8 cellular contexts compared by ENCODE assay signal in genomic region chr4:48268956-48269860, GRCh38. TPM values are rescaled to one million over a fixed set of nuclear protein-coding genes. Genes with fewer than 3 reads are reported as not detected.
DNase-seq lines count a peak whose midpoint lies in the region; ATAC-seq, FAIRE-seq and TF ChIP-seq lines count a peak whose summit lies in the region.

Gene TEC, minus strand, starts transcription at chr4:48269838. Its CDS starts 41,224 bp downstream, at chr4:48228614.

- peak within 1 kb of the TSS; percentile 89 for H3K4me3 ChIP-seq in K562

- peak within 1 kb of the TSS; percentile 99 for H2AFZ ChIP-seq in K562 (ENCODE audit: low read depth, low read length)

- in situ Hi-C loops in K562 (cut with MboI): no loop called here

- POLR2A ChIA-PET in K562 (lab: Yijun Ruan, JAX): no interaction called here

- H3K79me2 ChIP-seq in K562 (ENCODE audit: control insufficient read depth, insufficient read depth, low read length): peaks cover 61% of the 10 kb centered on the region

- CTCF ChIA-PET in K562 (lab: Yijun Ruan, JAX; ENCODE audit: low intra/inter-chr PET ratio): interaction anchor here (0.7 kb wide), 1 partner anchor 215 kb away, joined by 3 read pairs; no protein-coding TSS in a partner anchor

- no peaks in the 10 kb centered on the region for H3K27me3 ChIP-seq in K562 (ENCODE audit: control insufficient read depth in 2 of 2, insufficient read depth in 2 of 2, low read length in 2 of 2)

- peak; percentile 80 for TF ChIP-seq POLR2A in Raji (IDR thresholded peaks at IDR 0.05; ENCODE audit: insufficient read depth, low read depth, low read length)
- peak; percentile 74 for TF ChIP-seq POLR2A in K562 (conservative IDR thresholded peaks at IDR 0.05)

- H3K27ac ChIP-seq in K562 (ENCODE audit: extremely low read depth, low read depth, low read length): peak within 1 kb of the TSS; percentile 92

- FAIRE-seq in K562 (lab: Jason Lieb, UNC): peak; percentile 77

- peak within 1 kb of the TSS; percentile 82 to 95 for H3K9ac ChIP-seq in K562 (ENCODE audit: insufficient read depth in 1 of 2, low read depth in 2 of 2, low read length in 2 of 2)

- TF ChIP-seq RAD21 in K562 (CRISPR knock-in tag; conservative IDR thresholded peaks at IDR 0.05 in 1 of 2, IDR thresholded peaks at IDR 0.05 in 1 of 2): 0 out of 4 replicates have a peak, but pooled peaks of 1 of the 2 experiments have one; percentile 21

- no peak for TF ChIP-seq CTCF in K562 (IDR thresholded peaks at IDR 0.05 in 2 of 3, conservative IDR thresholded peaks at IDR 0.05 in 1 of 3; ENCODE audit: insufficient read depth in 2 of 3, low read depth in 1 of 3, low read length in 3 of 3)

- WGBS in K562 (ENCODE audit: insufficient coverage, low coverage, missing lambda C conversion rate): under 1% methylated on average over 34 of the region's 63 CpGs

- BruUV-seq in K562 (replicated peaks; lab: Mats Ljungman, UMichigan): TSS peak; percentile 52

- ATAC-seq in GM19328 (IDR thresholded peaks at IDR 0.05; ENCODE audit: unreplicated experiment) (peak; percentile 28), HG03442 (IDR thresholded peaks at IDR 0.05; ENCODE audit: unreplicated experiment) (peak; percentile 22), K562 (peak; percentile 81)

- DNase-seq in COLO668 (lab: John Stamatoyannopoulos, UW; ENCODE audit: unreplicated experiment) (peak; percentile 47), K562 (ENCODE audit: extremely low read depth in 1 of 4, low spot score in 3 of 4) (peak; percentile 64 to 88 (median 69)), iPS-NIHi11 (ENCODE audit: low spot score) (peak; percentile 99), dedifferentiated amniotic fluid mesenchymal stem cell (ENCODE audit: extremely low spot score) (no peak)
- DNase-seq in stimulated activated CD4-positive, alpha-beta T cell treated with anti-CD3 and anti-CD28 coated beads, Interleukin-12 subunit alpha, Interleukin-12 subunit beta, amount 100 ng/mL, for 4 hours: peak; percentile 32

- H3K4me1 ChIP-seq in K562 (replicated peaks in 1 of 2; ENCODE audit: control insufficient read depth in 2 of 2, insufficient read depth in 2 of 2, low read length in 2 of 2): peaks cover 21 to 41% of the 10 kb centered on the region in 2 experiments

- peaks cover 12% of the 10 kb centered on the region; the same call in 2 of the 3 replicates for H3K36me3 ChIP-seq in K562 (ENCODE audit: control insufficient read depth, insufficient read depth, low read length)

- no peaks in the 10 kb centered on the region for H4K20me1 ChIP-seq in K562 (replicated peaks; ENCODE audit: control insufficient read depth, insufficient read depth, low read length)

- no peaks in the 10 kb centered on the region for H3K9me3 ChIP-seq in K562 (replicated peaks; ENCODE audit: control insufficient read depth, insufficient read depth, low read depth, low read length)

- H3K4me2 ChIP-seq in K562 (ENCODE audit: insufficient read depth, low read length): peak within 1 kb of the TSS; percentile 96

- intact Hi-C loops in K562 (cut with micrococcal nuclease): loop anchor here (2.0 kb wide), 2 partner anchors 26 to 56 kb away; no protein-coding TSS in a partner anchor

- TF ChIP-seq EP300 in K562 (IDR thresholded peaks at IDR 0.05; ENCODE audit: low read length): 0 out of 2 replicates have a peak, but pooled peaks have one; percentile 18

- H3K9me1 ChIP-seq in K562 (ENCODE audit: control insufficient read depth, insufficient read depth, low read length): no peaks in the 10 kb centered on the region

TF ChIP-seq in K562, 482 proteins besides CTCF, POLR2A, EP300 and RAD21 (continues in another document):
- TF ChIP-seq ZBTB33 (CRISPR knock-in tag; IDR thresholded peaks at IDR 0.05) (no peak; the same call in 1 of the 2 replicates), ZNF347 (CRISPR knock-in tag; IDR thresholded peaks at IDR 0.05; ENCODE audit: low read depth) (no peak), SOX6 (IDR thresholded peaks at IDR 0.05) (0 out of 2 replicates have a peak, but pooled peaks have one; percentile 14)
- TF ChIP-seq, protein P1, sequence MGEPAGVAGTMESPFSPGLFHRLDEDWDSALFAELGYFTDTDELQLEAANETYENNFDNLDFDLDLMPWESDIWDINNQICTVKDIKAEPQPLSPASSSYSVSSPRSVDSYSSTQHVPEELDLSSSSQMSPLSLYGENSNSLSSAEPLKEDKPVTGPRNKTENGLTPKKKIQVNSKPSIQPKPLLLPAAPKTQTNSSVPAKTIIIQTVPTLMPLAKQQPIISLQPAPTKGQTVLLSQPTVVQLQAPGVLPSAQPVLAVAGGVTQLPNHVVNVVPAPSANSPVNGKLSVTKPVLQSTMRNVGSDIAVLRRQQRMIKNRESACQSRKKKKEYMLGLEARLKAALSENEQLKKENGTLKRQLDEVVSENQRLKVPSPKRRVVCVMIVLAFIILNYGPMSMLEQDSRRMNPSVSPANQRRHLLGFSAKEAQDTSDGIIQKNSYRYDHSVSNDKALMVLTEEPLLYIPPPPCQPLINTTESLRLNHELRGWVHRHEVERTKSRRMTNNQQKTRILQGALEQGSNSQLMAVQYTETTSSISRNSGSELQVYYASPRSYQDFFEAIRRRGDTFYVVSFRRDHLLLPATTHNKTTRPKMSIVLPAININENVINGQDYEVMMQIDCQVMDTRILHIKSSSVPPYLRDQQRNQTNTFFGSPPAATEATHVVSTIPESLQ (CRISPR knock-in tag; IDR thresholded peaks at IDR 0.05): no peak
- TF ChIP-seq, protein P2, sequence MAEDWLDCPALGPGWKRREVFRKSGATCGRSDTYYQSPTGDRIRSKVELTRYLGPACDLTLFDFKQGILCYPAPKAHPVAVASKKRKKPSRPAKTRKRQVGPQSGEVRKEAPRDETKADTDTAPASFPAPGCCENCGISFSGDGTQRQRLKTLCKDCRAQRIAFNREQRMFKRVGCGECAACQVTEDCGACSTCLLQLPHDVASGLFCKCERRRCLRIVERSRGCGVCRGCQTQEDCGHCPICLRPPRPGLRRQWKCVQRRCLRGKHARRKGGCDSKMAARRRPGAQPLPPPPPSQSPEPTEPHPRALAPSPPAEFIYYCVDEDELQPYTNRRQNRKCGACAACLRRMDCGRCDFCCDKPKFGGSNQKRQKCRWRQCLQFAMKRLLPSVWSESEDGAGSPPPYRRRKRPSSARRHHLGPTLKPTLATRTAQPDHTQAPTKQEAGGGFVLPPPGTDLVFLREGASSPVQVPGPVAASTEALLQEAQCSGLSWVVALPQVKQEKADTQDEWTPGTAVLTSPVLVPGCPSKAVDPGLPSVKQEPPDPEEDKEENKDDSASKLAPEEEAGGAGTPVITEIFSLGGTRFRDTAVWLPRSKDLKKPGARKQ (CRISPR knock-in tag; IDR thresholded peaks at IDR 0.05): no peak

RNA-seq across cellular contexts. Expression of gene TEC, which starts in this region (rescaled TPM):
- total RNA-seq in K562 (2011; cell fraction: chromatin; rRNA removed; ENCODE audit: low replicate concordance): 12.7 and 33.0 TPM in 2 replicates
- total RNA-seq in K562 (2011; cell fraction: nucleolus; rRNA removed): 6.3 and 7.9 TPM in 2 replicates
- total RNA-seq in K562 (2011; cell fraction: nucleoplasm; rRNA removed): 11.6 and 13.3 TPM in 2 replicates
- 9.6 and 14.7 TPM in 2 replicates for total RNA-seq in K562 (2014; rRNA removed)
- total RNA-seq in K562 (2014; rRNA removed; fragmentation: Illumina TruSeq; extraction: Trizol): 10.2 and 11.4 TPM in 2 replicates
- total RNA-seq in K562 (2015; rRNA removed; fragmentation: Illumina TruSeq; extraction: Trizol): 12.5 and 13.0 TPM in 2 replicates
- 6.8 and 8.0 TPM in 2 replicates for total RNA-seq in K562 (2021)
- 8.0 and 9.8 TPM in 2 replicates for polyA plus RNA-seq in K562 (2011; rRNA removed)
- 1.8 and 5.7 TPM in 2 replicates for polyA plus RNA-seq in K562 (2011; cell fraction: cytosol; rRNA removed)
- polyA plus RNA-seq in K562 (2011; cell fraction: nucleus; rRNA removed): 10.2 and 21.9 TPM in 2 replicates
- 7.2 and 7.8 TPM in 2 replicates for polyA plus RNA-seq in K562 (2012)
- 7.4 and 8.8 TPM in 2 replicates for polyA plus RNA-seq in K562 (2014; fragmentation: Illumina TruSeq; extraction: Trizol)
- 1 to 10 TPM; 5.3 to 8.2 TPM for polyA plus RNA-seq in K562 (2014; fragmentation: Nextera tagmentation; extraction: Ambion mirVana)
- 6.8 and 10.6 TPM in 2 replicates for polyA plus RNA-seq in K562 (2014; rRNA removed)
- polyA minus RNA-seq in K562 (2011; rRNA and poly(A)+ RNA removed): 15.1 and 25.1 TPM in 2 replicates
- 4.4 and 5.4 TPM in 2 replicates for polyA minus RNA-seq in K562 (2011; cell fraction: cytosol; rRNA and poly(A)+ RNA removed)
- 11.6 and 30.9 TPM in 2 replicates for polyA minus RNA-seq in K562 (2011; cell fraction: nucleus; rRNA and poly(A)+ RNA removed)

Comparison
In these comparisons a context has a peak if more than half of its experiments do, and no peak if none do; other contexts are left out.
1. ATAC-seq: peak in every context shown above with its lines; median percentile 81 in K562; 28 in GM19328; 22 in HG03442.